In genomic region chr3:192879346-192880031, GRCh38 we compare ENCODE assay signal across 9 cellular contexts. TPM values are rescaled to one million over a fixed set of nuclear protein-coding genes. Genes with fewer than 3 reads are reported as not detected.
DNase-seq lines count a peak whose midpoint lies in the region; ATAC-seq and TF ChIP-seq lines count a peak whose summit lies in the region.
"Had no signal": no experiment of that assay in that cellular context is flagged by ENCODE, and none has a peak within 500 bp of the region (broad histone marks: within the 10 kb centered on the region; RNA-seq: fewer than 3 reads in every experiment).

No MANE protein-coding gene starts in this region.

- peaks cover 50% of the 10 kb centered on the region for H3K4me1 Mint-ChIP-seq in nephron progenitor cell

- peak; percentile 100 for DNase-seq in ELR (ENCODE audit: low read depth)
- peak; percentile 84 for DNase-seq in NCI-H460 (ENCODE audit: extremely low read depth, low read depth)
- DNase-seq in epidermal melanocyte (ENCODE audit: insufficient read length, low spot score): peak; percentile 92
- no peak for DNase-seq in nephron progenitor cell
- DNase-seq in NCI-H2171 (lab: John Stamatoyannopoulos, UW): no peak
- DNase-seq: left colon had no signal

- peaks cover 12% of the 10 kb centered on the region for H3K36me3 Mint-ChIP-seq in nephron progenitor cell (ENCODE audit: low read depth)

- ATAC-seq in HG02763 (IDR thresholded peaks at IDR 0.05; ENCODE audit: unreplicated experiment): no peak
- ATAC-seq in HG02588 (IDR thresholded peaks at IDR 0.05; ENCODE audit: unreplicated experiment): no peak
- no peak for ATAC-seq in HG03097 (IDR thresholded peaks at IDR 0.05; ENCODE audit: low FRiP score, unreplicated experiment)
- ATAC-seq: left colon had no signal

- H3K4me3 Mint-ChIP-seq in nephron progenitor cell: no peak overlapping the region

- H3K27me3 Mint-ChIP-seq in nephron progenitor cell (ENCODE audit: low read depth, poor library complexity): no peaks in the 10 kb centered on the region

- no peaks in the 10 kb centered on the region for H3K9me3 Mint-ChIP-seq in nephron progenitor cell

- H3K27ac Mint-ChIP-seq in nephron progenitor cell: peak overlapping the region; percentile 99

- no peak for TF ChIP-seq CTCF in nephron progenitor cell (IDR thresholded peaks at IDR 0.05)

RNA-seq across cellular contexts. Expression of gene MB21D2, which starts 38.2 kb away (rescaled TPM):
- total RNA-seq in NCI-H460 (2014; rRNA removed; shearing (Covaris generic)): 10.5 and 11.8 TPM in 2 replicates
- 6.2 and 6.3 TPM in 2 replicates for polyA plus RNA-seq in NCI-H460 (2014; cell fraction: nucleus; rRNA removed)

Comparison
In these comparisons a context has a peak if more than half of its experiments do, and no peak if none do; other contexts are left out.
1. DNase-seq: peak in ELR (single experiment), NCI-H460 (single experiment) and epidermal melanocyte (single experiment); none in nephron progenitor cell (single experiment) and NCI-H2171 (single experiment).